ENCODE assay signal across 24 cellular contexts in the genomic region with DNA sequence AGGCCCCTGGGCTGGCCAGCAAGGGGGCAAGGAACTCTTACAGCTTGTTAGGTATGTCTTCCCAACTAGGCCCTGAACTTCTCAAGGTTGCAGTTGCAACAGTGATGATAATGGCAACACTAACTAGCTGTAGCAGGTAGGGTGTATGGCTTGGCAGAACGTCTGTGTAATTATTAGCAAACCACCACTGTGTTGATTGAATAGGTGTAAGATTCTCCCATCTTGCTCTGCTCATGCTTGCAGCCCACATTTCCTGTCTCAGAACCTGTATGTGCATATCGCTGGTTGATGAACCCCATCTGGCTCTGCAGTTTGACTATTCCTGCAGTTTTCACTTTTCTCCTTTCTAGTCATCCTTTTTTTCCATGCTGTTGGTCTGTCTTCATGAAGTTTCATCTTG.
DNase-seq lines count a peak whose midpoint lies in the region; ATAC-seq and TF ChIP-seq lines count a peak whose summit lies in the region.
"Had no signal": no experiment of that assay in that cellular context is flagged by ENCODE, and none has a peak within 500 bp of the region (broad histone marks: within the 10 kb centered on the region; RNA-seq: fewer than 3 reads in every experiment).

No MANE protein-coding gene starts in this region.

- CTCF ChIA-PET in A673 (lab: Charles Lee) = no interaction called here

- no TSS peak for BruUV-seq in A673 (replicated peaks; lab: Mats Ljungman, UMichigan)

- intact Hi-C loops in A673 (cut with micrococcal nuclease; ENCODE audit: unreplicated experiment) = no loop called here

- DNase-seq in activated CD4-positive, CD25-positive, alpha-beta regulatory T cell (lab: John Stamatoyannopoulos, UW) = no peak
- DNase-seq in DMS 273 treated with DMSO at 0.1 percent for 48 hours (lab: John Stamatoyannopoulos, UW) (no peak), A673 (ENCODE audit: low spot score) (no peak), H4 (ENCODE audit: low spot score) (no peak)
- DNase-seq: ACHN; activated CD4-positive, alpha-beta T cell treated with anti-CD3 and anti-CD28 coated beads for 48 hours; activated T-cell treated with anti-CD3 and anti-CD28 coated beads, Interleukin-2, amount 50 U/mL, for 1 hour; CD8-positive, alpha-beta T cell; effector CD8-positive, alpha-beta T cell; GM23248; NCI-H1092 treated with DMSO at 0.1 percent for 48 hours; NCI-H2171; NCI-H82; T1000; transverse colon had no signal

- TF ChIP-seq CTCF in A673 (conservative IDR thresholded peaks at IDR 0.05; ENCODE audit: low read depth, low read length) = no peak

- H3K4me3 ChIP-seq in A673 (ENCODE audit: low read depth, low read length, poor library complexity, severe bottlenecking) = no peak overlapping the region
- H3K4me3 ChIP-seq: coronary artery, GM23248, SJSA1, transverse colon had no signal

- no peak overlapping the region for H3K27ac ChIP-seq in A673 (ENCODE audit: low read depth, low read length, poor library complexity, severe bottlenecking)
- H3K27ac ChIP-seq: coronary artery, GM23248, SJSA1, transverse colon, VCaP had no signal

- H3K36me3 ChIP-seq in A673 (ENCODE audit: insufficient read depth, low read length, poor library complexity, severe bottlenecking) = no peaks in the 10 kb centered on the region
- H3K36me3 ChIP-seq: SJSA1, transverse colon had no signal

- H3K9me3 ChIP-seq in A673 (ENCODE audit: low read depth, low read length, poor library complexity, severe bottlenecking) = no peaks in the 10 kb centered on the region
- H3K9me3 ChIP-seq: SJSA1, transverse colon had no signal

- POLR2A ChIA-PET in A673 (lab: Charles Lee; ENCODE audit: low non-redundant PET) = no interaction called here

- peaks cover 11% of the 10 kb centered on the region for H3K4me1 ChIP-seq in A673 (ENCODE audit: insufficient read depth, low read length, poor library complexity, severe bottlenecking)

- no peaks in the 10 kb centered on the region for H3K27me3 ChIP-seq in A673 (replicated peaks; ENCODE audit: insufficient read depth, low read depth, low read length, poor library complexity)
- H3K27me3 ChIP-seq: SJSA1, transverse colon had no signal

- peak; percentile 77 for ATAC-seq in GM18861 (IDR thresholded peaks at IDR 0.05; ENCODE audit: unreplicated experiment)
- ATAC-seq in GM19463 (IDR thresholded peaks at IDR 0.05; ENCODE audit: unreplicated experiment) = peak; percentile 44
- peak; percentile 67 for ATAC-seq in HG03097 (IDR thresholded peaks at IDR 0.05; ENCODE audit: low FRiP score, unreplicated experiment)
- peak; percentile 84 for ATAC-seq in HG03571 (IDR thresholded peaks at IDR 0.05; ENCODE audit: unreplicated experiment)
- ATAC-seq: CD8-positive, alpha-beta T cell; left lobe of liver; stimulated activated effector memory CD8-positive, alpha-beta T cell treated with anti-CD3 and anti-CD28 coated beads, Interleukin-12 subunit alpha, Interleukin-12 subunit beta, amount 100 ng/mL, for 72 hours had no signal
